Comparison of ENCODE assay signal across 8 cellular contexts in the genomic region with DNA sequence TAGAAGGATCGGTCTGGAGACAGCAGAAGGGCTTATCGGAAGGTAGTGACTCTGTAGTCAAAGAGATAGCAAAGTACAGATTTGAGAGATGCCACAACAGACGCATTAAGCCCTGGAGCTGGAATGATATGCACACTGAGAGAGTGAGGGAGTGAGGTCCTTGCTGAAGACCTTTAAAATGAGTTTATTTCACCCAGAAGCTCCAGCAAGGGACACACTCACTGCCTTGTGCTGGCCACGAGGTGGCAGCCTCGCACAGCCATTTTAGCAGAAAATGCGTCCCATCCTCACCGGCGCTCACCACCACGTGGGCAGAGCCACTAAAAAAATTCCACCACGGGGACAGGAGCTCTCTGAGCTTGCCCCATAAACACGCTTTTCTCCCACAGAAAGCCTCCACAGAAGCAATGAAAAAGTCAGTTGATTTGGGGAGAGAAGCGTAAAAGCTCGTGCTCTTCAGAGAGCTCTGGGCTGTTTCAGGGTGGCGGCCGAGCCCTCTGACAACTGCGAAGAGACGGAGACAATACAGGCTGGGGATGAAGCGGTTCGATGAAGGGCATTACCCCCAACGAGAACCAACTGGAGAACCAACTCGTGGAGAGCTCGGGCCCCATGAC.
DNase-seq lines count a peak whose midpoint lies in the region; ATAC-seq and TF ChIP-seq lines count a peak whose summit lies in the region.

No MANE protein-coding gene starts in this region.

- no peaks in the 10 kb centered on the region for H3K27me3 ChIP-seq in right cardiac atrium (ENCODE audit: control insufficient read depth, insufficient read depth)

- no peak overlapping the region for H3K4me3 ChIP-seq in right cardiac atrium (ENCODE audit: low read length)
- H3K4me3 ChIP-seq in retinal pigment epithelial cell (ENCODE audit: low read length) = no peak overlapping the region

- peak; percentile 85 for TF ChIP-seq CTCF in retinal pigment epithelial cell (conservative IDR thresholded peaks at IDR 0.05; ENCODE audit: low read depth, low read length)

- ATAC-seq in right cardiac atrium = peak; percentile 69 to 74
- ATAC-seq in HG03097 (IDR thresholded peaks at IDR 0.05; ENCODE audit: low FRiP score, unreplicated experiment) = no peak

- 39% methylated on average over 22 of the region's 22 CpGs for WGBS in right cardiac atrium

- no peaks in the 10 kb centered on the region for H3K9me3 ChIP-seq in right cardiac atrium (ENCODE audit: control insufficient read depth, low read length)

- DNase-seq in Kasumi-1 (lab: John Stamatoyannopoulos, UW) (peak; percentile 79 to 85), T-helper 2 cell (peak; percentile 45 to 84 (median 66)), anterior cingulate cortex (lab: John Stamatoyannopoulos, UW) (peak in 56 of 58 donors; percentile 32 to 83 (median 68)), right cardiac atrium (peak; percentile 84 to 87 (median 87)), retinal pigment epithelial cell (ENCODE audit: low read depth) (no peak), 8988T (no peak)

- no peak overlapping the region for H3K27ac ChIP-seq in right cardiac atrium (ENCODE audit: low read length)

- peak; percentile 15 for TF ChIP-seq POLR2A in GM15510 (IDR thresholded peaks at IDR 0.05; ENCODE audit: borderline replicate concordance, extremely low read depth, insufficient read length)

- intact Hi-C loops in right cardiac atrium (cut with DNase I) = loop anchor here (5.0 to 10.0 kb wide), 4 partner anchors 108 to 148 kb away; no protein-coding TSS in a partner anchor

- H3K4me1 ChIP-seq in right cardiac atrium (ENCODE audit: control insufficient read depth, insufficient read depth, low read length) = peaks cover 8% of the 10 kb centered on the region

Comparison
In these comparisons a context has a peak if more than half of its experiments do, and no peak if none do; other contexts are left out.
1. DNase-seq: peak in Kasumi-1 (2 of 2), T-helper 2 cell (5 of 5), anterior cingulate cortex (56 of 58) and right cardiac atrium (3 of 3); none in retinal pigment epithelial cell (single experiment) and 8988T (single experiment).